Comparison of ENCODE assay signal across 1 cellular context in the genomic region with DNA sequence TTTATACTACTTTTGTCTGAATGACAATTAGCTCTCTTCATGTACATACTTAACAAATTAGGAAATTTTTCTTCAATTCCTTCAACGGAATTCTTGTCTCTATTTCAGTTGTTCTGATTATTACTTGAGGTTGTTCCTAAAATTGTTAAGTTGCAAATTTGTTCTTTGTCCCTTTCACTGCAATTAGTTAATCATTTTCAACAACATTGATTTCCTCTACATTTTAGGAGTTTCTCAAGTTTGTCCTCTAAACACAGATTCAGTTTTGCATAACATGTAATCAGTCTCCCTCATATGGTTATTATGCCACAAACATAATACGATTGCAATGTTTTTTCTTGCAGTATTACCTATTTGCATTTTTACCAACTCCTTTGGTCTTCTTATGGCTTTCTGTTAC.
TF ChIP-seq lines count a peak whose summit lies in the region.

No MANE protein-coding gene starts in this region.

TF ChIP-seq in HepG2, 621 proteins besides CTCF, POLR2A, EP300 and RAD21 (continued from another document):
- TF ChIP-seq NR2F1 (CRISPR knock-in tag; IDR thresholded peaks at IDR 0.05) (no peak), SOX13 (IDR thresholded peaks at IDR 0.05) (no peak), SOX13 (CRISPR knock-in tag; conservative IDR thresholded peaks at IDR 0.05 in 1 of 2, IDR thresholded peaks at IDR 0.05 in 1 of 2) (no peak), HOXA5 (CRISPR knock-in tag; IDR thresholded peaks at IDR 0.05) (no peak), SNRNP70 (IDR thresholded peaks at IDR 0.05; ENCODE audit: low read depth, low read length) (no peak), TSC22D2 (CRISPR knock-in tag; IDR thresholded peaks at IDR 0.05; ENCODE audit: borderline replicate concordance) (no peak), KAT8 (CRISPR knock-in tag; IDR thresholded peaks at IDR 0.05) (no peak), ISX (CRISPR knock-in tag; conservative IDR thresholded peaks at IDR 0.05) (no peak), MXD4 (CRISPR knock-in tag; IDR thresholded peaks at IDR 0.05) (no peak), PITX1 (CRISPR knock-in tag; IDR thresholded peaks at IDR 0.05) (no peak), RBM39 (IDR thresholded peaks at IDR 0.05; ENCODE audit: low read depth, low read length, poor library complexity, severe bottlenecking) (no peak), ZNF317 (CRISPR knock-in tag; IDR thresholded peaks at IDR 0.05) (no peak)
- TF ChIP-seq, protein P1, sequence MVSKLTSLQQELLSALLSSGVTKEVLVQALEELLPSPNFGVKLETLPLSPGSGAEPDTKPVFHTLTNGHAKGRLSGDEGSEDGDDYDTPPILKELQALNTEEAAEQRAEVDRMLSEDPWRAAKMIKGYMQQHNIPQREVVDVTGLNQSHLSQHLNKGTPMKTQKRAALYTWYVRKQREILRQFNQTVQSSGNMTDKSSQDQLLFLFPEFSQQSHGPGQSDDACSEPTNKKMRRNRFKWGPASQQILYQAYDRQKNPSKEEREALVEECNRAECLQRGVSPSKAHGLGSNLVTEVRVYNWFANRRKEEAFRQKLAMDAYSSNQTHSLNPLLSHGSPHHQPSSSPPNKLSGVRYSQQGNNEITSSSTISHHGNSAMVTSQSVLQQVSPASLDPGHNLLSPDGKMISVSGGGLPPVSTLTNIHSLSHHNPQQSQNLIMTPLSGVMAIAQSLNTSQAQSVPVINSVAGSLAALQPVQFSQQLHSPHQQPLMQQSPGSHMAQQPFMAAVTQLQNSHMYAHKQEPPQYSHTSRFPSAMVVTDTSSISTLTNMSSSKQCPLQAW (CRISPR knock-in tag; IDR thresholded peaks at IDR 0.05) = no peak
- TF ChIP-seq, protein P2, sequence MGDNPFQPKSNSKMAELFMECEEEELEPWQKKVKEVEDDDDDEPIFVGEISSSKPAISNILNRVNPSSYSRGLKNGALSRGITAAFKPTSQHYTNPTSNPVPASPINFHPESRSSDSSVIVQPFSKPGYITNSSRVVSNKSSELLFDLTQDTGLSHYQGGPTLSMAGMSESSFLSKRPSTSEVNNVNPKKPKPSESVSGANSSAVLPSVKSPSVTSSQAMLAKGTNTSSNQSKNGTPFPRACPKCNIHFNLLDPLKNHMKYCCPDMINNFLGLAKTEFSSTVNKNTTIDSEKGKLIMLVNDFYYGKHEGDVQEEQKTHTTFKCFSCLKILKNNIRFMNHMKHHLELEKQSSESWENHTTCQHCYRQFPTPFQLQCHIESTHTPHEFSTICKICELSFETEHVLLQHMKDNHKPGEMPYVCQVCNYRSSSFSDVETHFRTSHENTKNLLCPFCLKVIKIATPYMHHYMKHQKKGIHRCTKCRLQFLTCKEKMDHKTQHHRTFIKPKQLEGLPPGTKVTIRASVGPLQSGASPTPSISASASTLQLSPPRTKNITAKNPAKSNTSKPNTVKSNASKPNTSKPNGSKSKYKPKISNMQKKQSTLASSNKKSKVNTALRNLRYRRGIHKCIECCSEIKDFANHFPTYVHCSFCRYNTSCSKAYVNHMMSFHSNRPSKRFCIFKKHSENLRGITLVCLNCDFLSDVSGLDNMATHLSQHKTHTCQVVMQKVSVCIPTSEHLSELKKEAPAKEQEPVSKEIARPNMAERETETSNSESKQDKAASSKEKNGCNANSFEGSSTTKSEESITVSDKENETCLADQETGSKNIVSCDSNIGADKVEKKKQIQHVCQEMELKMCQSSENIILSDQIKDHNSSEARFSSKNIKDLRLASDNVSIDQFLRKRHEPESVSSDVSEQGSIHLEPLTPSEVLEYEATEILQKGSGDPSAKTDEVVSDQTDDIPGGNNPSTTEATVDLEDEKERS (CRISPR knock-in tag; IDR thresholded peaks at IDR 0.05) = no peak
TF ChIP-seq in HepG2: peak in this region for 0.
